Comparison of ENCODE assay signal across 8 cellular contexts in the genomic region with DNA sequence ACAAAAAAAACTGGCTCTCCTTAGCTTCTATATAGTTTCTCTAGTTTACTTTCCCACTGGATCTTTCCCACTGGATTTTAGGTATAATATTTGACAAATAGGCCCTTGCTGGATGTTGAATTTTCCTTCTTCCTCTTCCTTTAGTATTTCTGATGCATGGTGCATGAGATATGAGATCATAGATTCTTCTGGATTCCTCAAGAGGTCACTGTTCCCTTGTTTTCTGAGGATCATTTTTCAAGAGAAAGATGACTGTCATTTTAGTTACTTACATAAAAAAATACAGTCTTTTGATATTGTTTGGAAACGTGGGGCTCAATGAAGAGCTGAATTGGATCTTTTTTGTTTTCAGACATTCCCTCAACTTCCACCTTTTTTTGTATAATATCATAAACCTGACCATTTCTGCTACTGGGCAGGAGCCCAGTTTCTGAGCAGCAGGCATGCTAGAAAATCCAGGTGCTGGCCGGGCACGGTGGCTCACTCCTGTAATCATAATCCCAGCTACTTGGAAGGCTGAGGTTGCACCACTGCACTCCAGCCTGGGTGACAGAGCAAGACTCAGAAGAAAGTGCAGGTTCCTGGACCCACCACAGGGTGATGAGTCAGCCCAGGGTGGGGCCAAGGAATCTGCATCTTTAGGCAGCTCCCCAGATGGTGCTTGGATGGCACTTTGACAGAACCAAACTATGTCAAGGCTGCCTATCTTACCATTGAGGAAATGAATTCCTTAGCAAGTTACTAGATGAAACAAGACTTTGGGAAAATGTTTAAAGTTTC.
DNase-seq lines count a peak whose midpoint lies in the region; ATAC-seq, FAIRE-seq and TF ChIP-seq lines count a peak whose summit lies in the region.

No MANE protein-coding gene starts in this region.

- H3K27me3 ChIP-seq in Caco-2 (replicated peaks; ENCODE audit: control insufficient read depth, insufficient read depth, low read length) (no peaks in the 10 kb centered on the region), SJSA1 (replicated peaks) (no peaks in the 10 kb centered on the region), skeletal muscle satellite cell (ENCODE audit: control insufficient read depth, insufficient read depth, low read length) (peaks cover 26% of the 10 kb centered on the region), thyroid gland (no peaks in the 10 kb centered on the region)

- no peak overlapping the region for H3K9ac ChIP-seq in skeletal muscle satellite cell (ENCODE audit: low read depth, low read length)

- CTCF ChIA-PET in Caco-2 (lab: Charles Lee): interaction anchor here (0.7 to 2.6 kb wide), 2 partner anchors 56 to 1963 kb away, joined by 3 to 12 read pairs; no protein-coding TSS in a partner anchor

- no TSS peak for BruUV-seq in Caco-2 (replicated peaks; lab: Mats Ljungman, UMichigan)

- peak overlapping the region; percentile 25 for H3K4me2 ChIP-seq in skeletal muscle satellite cell (ENCODE audit: low read length)

- H3K4me1 Mint-ChIP-seq in Caco-2 (ENCODE audit: low read depth, unreplicated experiment): peaks cover 7% of the 10 kb centered on the region
- no peaks in the 10 kb centered on the region for H3K4me1 Mint-ChIP-seq in activated T-cell treated with anti-CD3 and anti-CD28 coated beads, Interleukin-2, amount 50 U/mL, for 4 hours (ENCODE audit: low read depth)

- no peak for TF ChIP-seq POLR2A in thyroid gland (IDR thresholded peaks at IDR 0.05)

- no peak overlapping the region for H3K4me3 Mint-ChIP-seq in Caco-2 (ENCODE audit: unreplicated experiment)
- no peak overlapping the region for H3K4me3 Mint-ChIP-seq in activated T-cell treated with anti-CD3 and anti-CD28 coated beads, Interleukin-2, amount 50 U/mL, for 4 hours

- no peak overlapping the region for H3K27ac ChIP-seq in SJSA1
- no peak overlapping the region for H3K27ac ChIP-seq in thyroid gland

- no peak overlapping the region for H3K27ac Mint-ChIP-seq in Caco-2 (ENCODE audit: unreplicated experiment)

- WGBS in thyroid gland, 2 donors: 45 to 46% methylated on average over 3 of the region's 3 CpGs

- H3K4me1 ChIP-seq in Caco-2 (no peaks in the 10 kb centered on the region), SJSA1 (replicated peaks) (peaks cover 28% of the 10 kb centered on the region), skeletal muscle satellite cell (ENCODE audit: control insufficient read depth, insufficient read depth, low read length) (peaks cover 15% of the 10 kb centered on the region), thyroid gland (no peaks in the 10 kb centered on the region)

- H3K36me3 Mint-ChIP-seq in Caco-2 (ENCODE audit: insufficient read depth, unreplicated experiment): no peaks in the 10 kb centered on the region
- H3K36me3 Mint-ChIP-seq in activated T-cell treated with anti-CD3 and anti-CD28 coated beads, Interleukin-2, amount 50 U/mL, for 4 hours (ENCODE audit: insufficient read depth): no peaks in the 10 kb centered on the region

- H3K9me3 ChIP-seq in Caco-2: no peaks in the 10 kb centered on the region
- no peaks in the 10 kb centered on the region for H3K9me3 ChIP-seq in SJSA1 (replicated peaks)
- no peaks in the 10 kb centered on the region for H3K9me3 ChIP-seq in skeletal muscle satellite cell (replicated peaks; ENCODE audit: low read length)
- H3K9me3 ChIP-seq in thyroid gland: no peaks in the 10 kb centered on the region

- H3K36me3 ChIP-seq in Caco-2 (ENCODE audit: control insufficient read depth, insufficient read depth, low read length) (no peaks in the 10 kb centered on the region), SJSA1 (no peaks in the 10 kb centered on the region), skeletal muscle satellite cell (ENCODE audit: insufficient read depth, low read length) (no peaks in the 10 kb centered on the region), thyroid gland (no peaks in the 10 kb centered on the region)

- no peaks in the 10 kb centered on the region for H3K27me3 Mint-ChIP-seq in Caco-2 (ENCODE audit: insufficient read depth, unreplicated experiment)
- no peaks in the 10 kb centered on the region for H3K27me3 Mint-ChIP-seq in activated T-cell treated with anti-CD3 and anti-CD28 coated beads, Interleukin-2, amount 50 U/mL, for 4 hours (ENCODE audit: low read depth)

- no peaks in the 10 kb centered on the region for H3K9me3 Mint-ChIP-seq in Caco-2 (ENCODE audit: unreplicated experiment)
- no peaks in the 10 kb centered on the region for H3K9me3 Mint-ChIP-seq in activated T-cell treated with anti-CD3 and anti-CD28 coated beads, Interleukin-2, amount 50 U/mL, for 4 hours

- POLR2A ChIA-PET in Caco-2 (lab: Charles Lee): no interaction called here

- DNase-seq in Caco-2: peak in 1 of 2 experiments; percentile 43
- DNase-seq in HTR-8/SVneo (ENCODE audit: insufficient read length, low spot score): peak; percentile 41
- DNase-seq in SJSA1 (ENCODE audit: low read depth in 1 of 2, low spot score in 2 of 2): peak; percentile 53 to 70
- peak; percentile 43 for DNase-seq in fibroblast of the conjunctiva (ENCODE audit: low read depth)
- DNase-seq in thyroid gland: no peak
- no peak for DNase-seq in activated T-cell treated with anti-CD3 and anti-CD28 coated beads, Interleukin-2, amount 50 U/mL, for 4 hours

- TF ChIP-seq CTCF in Caco-2 (IDR thresholded peaks at IDR 0.05; ENCODE audit: insufficient read depth in 1 of 2, low read depth in 1 of 2, low read length in 1 of 2, severe bottlenecking in 1 of 2, unreplicated experiment in 1 of 2) (peak; percentile 51 to 55), thyroid gland (IDR thresholded peaks at IDR 0.05) (peak in 3 of 6 experiments; percentile 23 to 36 (median 35))

- ATAC-seq in GM21825 (IDR thresholded peaks at IDR 0.05; ENCODE audit: unreplicated experiment): no peak
- no peak for ATAC-seq in activated T-cell treated with anti-CD3 and anti-CD28 coated beads, Interleukin-2, amount 50 U/mL, for 4 hours

- FAIRE-seq in HTR-8/SVneo (lab: Jason Lieb, UNC): peak; percentile 57

- H3K4me3 ChIP-seq in Caco-2 (ENCODE audit: low read depth, low read length) (no peak overlapping the region), SJSA1 (no peak overlapping the region), skeletal muscle satellite cell (ENCODE audit: low read length) (no peak overlapping the region), thyroid gland (replicated peaks in 1 of 3) (no peak overlapping the region)

- intact Hi-C loops in Caco-2 (cut with micrococcal nuclease; ENCODE audit: unreplicated experiment): loop anchor here (1.0 kb wide), 3 partner anchors 56 to 289 kb away; no protein-coding TSS in a partner anchor
- intact Hi-C loops in thyroid gland (cut with DNase I): no loop called here

Comparison
In these comparisons a context has a peak if more than half of its experiments do, and no peak if none do; other contexts are left out.
1. DNase-seq: peak in HTR-8/SVneo (single experiment), SJSA1 (2 of 2) and fibroblast of the conjunctiva (single experiment); none in thyroid gland (0 of 2) and activated T-cell treated with anti-CD3 and anti-CD28 coated beads, Interleukin-2, amount 50 U/mL, for 4 hours (single experiment).